In the genomic region with DNA sequence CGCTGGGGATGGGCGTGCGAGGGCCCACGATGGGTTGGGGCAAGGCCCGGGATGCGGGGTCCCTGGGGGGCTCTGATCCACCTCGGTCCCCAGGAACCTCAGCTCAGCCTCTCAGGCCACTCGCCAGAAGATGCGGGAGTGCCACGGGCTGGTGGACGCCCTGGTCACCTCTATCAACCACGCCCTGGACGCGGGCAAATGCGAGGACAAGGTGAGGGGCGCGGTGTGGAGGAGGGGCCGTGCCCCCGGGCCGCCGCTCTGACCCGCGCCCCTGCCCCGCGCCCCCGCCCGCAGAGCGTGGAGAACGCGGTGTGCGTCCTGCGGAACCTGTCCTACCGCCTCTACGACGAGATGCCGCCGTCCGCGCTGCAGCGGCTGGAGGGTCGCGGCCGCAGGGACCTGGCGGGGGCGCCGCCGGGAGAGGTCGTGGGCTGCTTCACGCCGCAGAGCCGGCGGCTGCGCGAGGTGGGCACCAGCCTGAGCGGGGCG, we compare ENCODE assay signal across 18 cellular contexts. TPM values are rescaled to one million over a fixed set of nuclear protein-coding genes. Genes with fewer than 3 reads are reported as not detected.
DNase-seq lines count a peak whose midpoint lies in the region; ATAC-seq, FAIRE-seq and TF ChIP-seq lines count a peak whose summit lies in the region.
"Had no signal": no experiment of that assay in that cellular context is flagged by ENCODE, and none has a peak within 500 bp of the region (broad histone marks: within the 10 kb centered on the region; RNA-seq: fewer than 3 reads in every experiment).

No MANE protein-coding gene starts in this region.

- DNase-seq in SK-N-SH (no peak), GM23248 (peak; percentile 30), kidney (peak; percentile 66), D341Med (ENCODE audit: low spot score) (no peak), NK-92 (lab: John Stamatoyannopoulos, UW; ENCODE audit: unreplicated experiment) (no peak)
- DNase-seq: 8988T, GF-D8, MM.1S, NCI-H1092, NCI-H1436 treated with DMSO at 0.1 percent for 48 hours, NCI-H2029, NCI-H345, NCI-H526, SHP77 had no signal

- no peak overlapping the region for H2AFZ ChIP-seq in SK-N-SH (ENCODE audit: low read depth)
- no peak overlapping the region for H2AFZ ChIP-seq in GM23248

- TF ChIP-seq EP300 in SK-N-SH (IDR thresholded peaks at IDR 0.05; ENCODE audit: borderline replicate concordance in 1 of 2, low read depth in 1 of 2, low read length in 1 of 2), result no peak

- no peak for ATAC-seq in SK-N-SH treated with all-trans-retinoic acid at 6 μM for 48 hours
- ATAC-seq: Panc1 had no signal

- no peak overlapping the region for H3K4me2 ChIP-seq in SK-N-SH
- H3K4me2 ChIP-seq in GM23248 (ENCODE audit: unreplicated experiment), result no peak overlapping the region

- H3K79me2 ChIP-seq in SK-N-SH (ENCODE audit: insufficient read depth) (no peaks in the 10 kb centered on the region), GM23248 (ENCODE audit: insufficient read depth) (no peaks in the 10 kb centered on the region)

- POLR2A ChIA-PET in SK-N-SH (lab: Yijun Ruan, JAX), result no interaction called here

- H3K4me3 ChIP-seq in SK-N-SH (ENCODE audit: low read depth in 2 of 2, low read length in 1 of 2) (no peak overlapping the region), GM23248 (no peak overlapping the region), kidney (ENCODE audit: low read length in 2 of 2) (no peak overlapping the region)

- TF ChIP-seq CTCF in SK-N-SH (IDR thresholded peaks at IDR 0.05), result no peak
- no peak for TF ChIP-seq CTCF in kidney (IDR thresholded peaks at IDR 0.05; ENCODE audit: borderline replicate concordance, extremely low read depth, insufficient read depth)

- CTCF ChIA-PET in SK-N-SH (lab: Yijun Ruan, JAX), result interaction anchor here (1.4 kb wide), 1 partner anchor 48 kb away, joined by 5 read pairs; no protein-coding TSS in a partner anchor

- H3K27ac ChIP-seq in SK-N-SH (ENCODE audit: low read depth in 2 of 2, low read length in 1 of 2) (no peak overlapping the region), GM23248 (no peak overlapping the region), kidney (ENCODE audit: low read depth in 2 of 2, low read length in 2 of 2) (no peak overlapping the region)

- 74% methylated on average over 12 of the region's 56 CpGs for WGBS in SK-N-SH (ENCODE audit: low lambda C conversion rate)
- WGBS in GM23248 (ENCODE audit: low coverage in 1 of 2, low lambda C conversion rate in 2 of 2, missing lambda C conversion rate in 2 of 2), 2 experiments, result 82 to 89% methylated on average over 32 to 39 of the region's 56 CpGs

- H3K4me1 ChIP-seq in SK-N-SH (ENCODE audit: control insufficient read depth in 1 of 2, insufficient read depth in 2 of 2, low read depth in 1 of 2, low read length in 1 of 2) (peaks cover 5 to 12% of the 10 kb centered on the region in 2 experiments; a peak in 2 of 4 replicates), GM23248 (ENCODE audit: insufficient read depth) (no peaks in the 10 kb centered on the region), kidney (ENCODE audit: control insufficient read depth in 1 of 2, insufficient read depth in 1 of 2, low read depth in 1 of 2, low read length in 2 of 2) (no peaks in the 10 kb centered on the region)

- FAIRE-seq in kidney (lab: Jason Lieb, UNC), result no peak

- H3K9me3 ChIP-seq in SK-N-SH (no peaks in the 10 kb centered on the region), GM23248 (ENCODE audit: low read depth) (no peaks in the 10 kb centered on the region), kidney (ENCODE audit: control insufficient read depth in 1 of 2, low read length in 2 of 2) (no peaks in the 10 kb centered on the region)

- no peaks in the 10 kb centered on the region for H3F3A ChIP-seq in SK-N-SH (replicated peaks; ENCODE audit: insufficient read depth)
- no peaks in the 10 kb centered on the region for H3F3A ChIP-seq in GM23248 (ENCODE audit: insufficient read depth)

- in situ Hi-C loops in GM23248 (cut with MboI), result no loop called here

- H3K27me3 ChIP-seq in SK-N-SH (ENCODE audit: insufficient read depth) (peaks cover 9% of the 10 kb centered on the region; the same call in 1 of the 2 replicates), GM23248 (replicated peaks; ENCODE audit: insufficient read depth) (no peaks in the 10 kb centered on the region)

- H4K20me1 ChIP-seq in SK-N-SH (ENCODE audit: insufficient read depth) (no peaks in the 10 kb centered on the region), GM23248 (ENCODE audit: insufficient read depth) (no peaks in the 10 kb centered on the region)

- H3K9ac ChIP-seq in SK-N-SH (no peak overlapping the region), GM23248 (no peak overlapping the region), kidney (ENCODE audit: low read length in 2 of 2) (no peak overlapping the region)

- H3K9me2 ChIP-seq in SK-N-SH, result no peaks in the 10 kb centered on the region
- H3K9me2 ChIP-seq in GM23248 (ENCODE audit: insufficient read depth), result no peaks in the 10 kb centered on the region

- no peak for TF ChIP-seq RAD21 in SK-N-SH (IDR thresholded peaks at IDR 0.05; ENCODE audit: low read length)

- H3K36me3 ChIP-seq in SK-N-SH (replicated peaks in 1 of 2; ENCODE audit: control insufficient read depth in 1 of 2, insufficient read depth in 2 of 2, low read length in 1 of 2) (no peaks in the 10 kb centered on the region), GM23248 (ENCODE audit: low read depth) (no peaks in the 10 kb centered on the region), kidney (ENCODE audit: control insufficient read depth in 1 of 2, insufficient read depth in 2 of 2, low read length in 2 of 2) (no peaks in the 10 kb centered on the region)

- intact Hi-C loops in kidney (cut with DNase I), result no loop called here

TF ChIP-seq in SK-N-SH, 30 proteins besides CTCF, POLR2A, EP300 and RAD21:
- TF ChIP-seq ELF1 (IDR thresholded peaks at IDR 0.05) (no peak), EZH2phosphoT487 (IDR thresholded peaks at IDR 0.05; ENCODE audit: borderline replicate concordance, low read depth) (0 out of 2 replicates have a peak, but pooled peaks have one; percentile 25)

TF ChIP-seq in SK-N-SH treated with all-trans-retinoic acid at 6 μM for 48 hours, 23 proteins besides CTCF, POLR2A, EP300 and RAD21 (continues in another document):
- TF ChIP-seq CSDC2 (CRISPR knock-in tag; IDR thresholded peaks at IDR 0.05) (no peak), ZFP3 (CRISPR knock-in tag; IDR thresholded peaks at IDR 0.05) (no peak), GLIS3 (CRISPR knock-in tag; IDR thresholded peaks at IDR 0.05) (no peak)
- TF ChIP-seq, protein P1, sequence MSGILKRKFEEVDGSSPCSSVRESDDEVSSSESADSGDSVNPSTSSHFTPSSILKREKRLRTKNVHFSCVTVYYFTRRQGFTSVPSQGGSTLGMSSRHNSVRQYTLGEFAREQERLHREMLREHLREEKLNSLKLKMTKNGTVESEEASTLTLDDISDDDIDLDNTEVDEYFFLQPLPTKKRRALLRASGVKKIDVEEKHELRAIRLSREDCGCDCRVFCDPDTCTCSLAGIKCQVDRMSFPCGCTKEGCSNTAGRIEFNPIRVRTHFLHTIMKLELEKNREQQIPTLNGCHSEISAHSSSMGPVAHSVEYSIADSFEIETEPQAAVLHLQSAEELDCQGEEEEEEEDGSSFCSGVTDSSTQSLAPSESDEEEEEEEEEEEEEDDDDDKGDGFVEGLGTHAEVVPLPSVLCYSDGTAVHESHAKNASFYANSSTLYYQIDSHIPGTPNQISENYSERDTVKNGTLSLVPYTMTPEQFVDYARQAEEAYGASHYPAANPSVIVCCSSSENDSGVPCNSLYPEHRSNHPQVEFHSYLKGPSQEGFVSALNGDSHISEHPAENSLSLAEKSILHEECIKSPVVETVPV (CRISPR knock-in tag; IDR thresholded peaks at IDR 0.05), result no peak

RNA-seq across cellular contexts. Expression of gene PKP3, which starts 6.3 kb away (rescaled TPM):
- polyA plus RNA-seq in SK-N-SH (2012; rRNA removed), result 1.4 and 2.4 TPM in 2 replicates
- polyA plus RNA-seq in SK-N-SH (2012; cell fraction: cytosol; rRNA removed), result 0.59 and 0.98 TPM in 2 replicates
- 4.2 and 5.2 TPM in 2 replicates for polyA plus RNA-seq in SK-N-SH (2012; cell fraction: nucleus; rRNA removed)
- 1.2 and 4.9 TPM in 2 replicates for total RNA-seq in GM23248 (2014; rRNA removed; shearing (Covaris generic))
- 2.2 and 2.4 TPM in 2 replicates for polyA plus RNA-seq in GM23248 (2016; fragmentation: Nextera tagmentation; extraction: Ambion mirVana)
- total RNA-seq in kidney, result 3.6 TPM
- polyA plus RNA-seq in kidney (ENCODE audit: insufficient read depth, low read depth, low replicate concordance), result 1.9 TPM
- polyA plus RNA-seq: CD14-positive monocyte had no signal

RNA-seq across cellular contexts. Expression of gene SIGIRR, which starts 14.5 kb away (rescaled TPM):
- polyA plus RNA-seq in SK-N-SH (2012; rRNA removed), result 22.4 and 32.5 TPM in 2 replicates
- 12.3 and 16.4 TPM in 2 replicates for polyA plus RNA-seq in SK-N-SH (2012; cell fraction: cytosol; rRNA removed)
- 45.1 and 92.0 TPM in 2 replicates for polyA plus RNA-seq in SK-N-SH (2012; cell fraction: nucleus; rRNA removed)
- total RNA-seq in GM23248 (2014; rRNA removed; shearing (Covaris generic)), result 17.7 and 28.3 TPM in 2 replicates
- polyA plus RNA-seq in GM23248 (2016; fragmentation: Nextera tagmentation; extraction: Ambion mirVana), result 59.5 and 61.1 TPM in 2 replicates
- 89.1 TPM for total RNA-seq in kidney
- 181 TPM for polyA plus RNA-seq in kidney (ENCODE audit: insufficient read depth, low read depth, low replicate concordance)

RNA-seq across cellular contexts. Expression of gene B4GALNT4, which starts 31.0 kb away (rescaled TPM):
- 58.6 and 66.7 TPM in 2 replicates for polyA plus RNA-seq in SK-N-SH (2012; rRNA removed)
- polyA plus RNA-seq in SK-N-SH (2012; cell fraction: cytosol; rRNA removed), result 18.8 and 31.2 TPM in 2 replicates
- polyA plus RNA-seq in SK-N-SH (2012; cell fraction: nucleus; rRNA removed), result 380 and 563 TPM in 2 replicates
- 16.5 and 24.7 TPM in 2 replicates for total RNA-seq in GM23248 (2014; rRNA removed; shearing (Covaris generic))
- polyA plus RNA-seq in GM23248 (2016; fragmentation: Nextera tagmentation; extraction: Ambion mirVana), result 1.9 and 2.3 TPM in 2 replicates
- 1.4 TPM for total RNA-seq in kidney
- 0.82 TPM for polyA plus RNA-seq in kidney (ENCODE audit: insufficient read depth, low read depth, low replicate concordance)
- polyA plus RNA-seq: CD14-positive monocyte had no signal

RNA-seq across cellular contexts. Expression of gene ANO9, which starts 41.5 kb away (rescaled TPM):
- 0.06 and 0.12 TPM in 2 replicates for polyA plus RNA-seq in SK-N-SH (2012; rRNA removed)
- polyA plus RNA-seq in SK-N-SH (2012; cell fraction: cytosol; rRNA removed), result 0.03 TPM in 2 replicates
- 1.0 TPM in 2 replicates for polyA plus RNA-seq in SK-N-SH (2012; cell fraction: nucleus; rRNA removed)
- not detected in 2 replicates for total RNA-seq in GM23248 (2014; rRNA removed; shearing (Covaris generic))
- not detected in 2 replicates for polyA plus RNA-seq in GM23248 (2016; fragmentation: Nextera tagmentation; extraction: Ambion mirVana)
- 21.8 TPM for total RNA-seq in kidney
- polyA plus RNA-seq in kidney (ENCODE audit: insufficient read depth, low read depth, low replicate concordance), result 11.3 TPM
- total RNA-seq: LHCN-M2 had no signal

RNA-seq across cellular contexts. Expression of gene PTDSS2, which starts 49.8 kb away (rescaled TPM):
- polyA plus RNA-seq in SK-N-SH (2012; rRNA removed) (25.6 and 28.6 TPM in 2 replicates), GM23248 (2016; fragmentation: Nextera tagmentation; extraction: Ambion mirVana) (20.1 and 22.2 TPM in 2 replicates), kidney (ENCODE audit: insufficient read depth, low read depth, low replicate concordance) (37.7 TPM)
- 10.9 and 14.9 TPM in 2 replicates for polyA plus RNA-seq in SK-N-SH (2012; cell fraction: cytosol; rRNA removed)
- 130 and 148 TPM in 2 replicates for polyA plus RNA-seq in SK-N-SH (2012; cell fraction: nucleus; rRNA removed)
- 29.2 and 44.1 TPM in 2 replicates for total RNA-seq in GM23248 (2014; rRNA removed; shearing (Covaris generic))
- total RNA-seq in kidney, result 28.5 TPM

Comparison
In these comparisons a context has a peak if more than half of its experiments do, and no peak if none do; other contexts are left out.
1. DNase-seq: peak in GM23248 (single experiment) and kidney (single experiment); none in SK-N-SH (single experiment), D341Med (single experiment) and NK-92 (single experiment).